Comparison of ENCODE assay signal across 1 cellular context in genomic region chr10:31619410-31620095, GRCh38.
TF ChIP-seq lines count a peak whose summit lies in the region.

No MANE protein-coding gene starts in this region.

TF ChIP-seq in HepG2, 621 proteins besides CTCF, POLR2A, EP300 and RAD21:
- TF ChIP-seq, protein P1, sequence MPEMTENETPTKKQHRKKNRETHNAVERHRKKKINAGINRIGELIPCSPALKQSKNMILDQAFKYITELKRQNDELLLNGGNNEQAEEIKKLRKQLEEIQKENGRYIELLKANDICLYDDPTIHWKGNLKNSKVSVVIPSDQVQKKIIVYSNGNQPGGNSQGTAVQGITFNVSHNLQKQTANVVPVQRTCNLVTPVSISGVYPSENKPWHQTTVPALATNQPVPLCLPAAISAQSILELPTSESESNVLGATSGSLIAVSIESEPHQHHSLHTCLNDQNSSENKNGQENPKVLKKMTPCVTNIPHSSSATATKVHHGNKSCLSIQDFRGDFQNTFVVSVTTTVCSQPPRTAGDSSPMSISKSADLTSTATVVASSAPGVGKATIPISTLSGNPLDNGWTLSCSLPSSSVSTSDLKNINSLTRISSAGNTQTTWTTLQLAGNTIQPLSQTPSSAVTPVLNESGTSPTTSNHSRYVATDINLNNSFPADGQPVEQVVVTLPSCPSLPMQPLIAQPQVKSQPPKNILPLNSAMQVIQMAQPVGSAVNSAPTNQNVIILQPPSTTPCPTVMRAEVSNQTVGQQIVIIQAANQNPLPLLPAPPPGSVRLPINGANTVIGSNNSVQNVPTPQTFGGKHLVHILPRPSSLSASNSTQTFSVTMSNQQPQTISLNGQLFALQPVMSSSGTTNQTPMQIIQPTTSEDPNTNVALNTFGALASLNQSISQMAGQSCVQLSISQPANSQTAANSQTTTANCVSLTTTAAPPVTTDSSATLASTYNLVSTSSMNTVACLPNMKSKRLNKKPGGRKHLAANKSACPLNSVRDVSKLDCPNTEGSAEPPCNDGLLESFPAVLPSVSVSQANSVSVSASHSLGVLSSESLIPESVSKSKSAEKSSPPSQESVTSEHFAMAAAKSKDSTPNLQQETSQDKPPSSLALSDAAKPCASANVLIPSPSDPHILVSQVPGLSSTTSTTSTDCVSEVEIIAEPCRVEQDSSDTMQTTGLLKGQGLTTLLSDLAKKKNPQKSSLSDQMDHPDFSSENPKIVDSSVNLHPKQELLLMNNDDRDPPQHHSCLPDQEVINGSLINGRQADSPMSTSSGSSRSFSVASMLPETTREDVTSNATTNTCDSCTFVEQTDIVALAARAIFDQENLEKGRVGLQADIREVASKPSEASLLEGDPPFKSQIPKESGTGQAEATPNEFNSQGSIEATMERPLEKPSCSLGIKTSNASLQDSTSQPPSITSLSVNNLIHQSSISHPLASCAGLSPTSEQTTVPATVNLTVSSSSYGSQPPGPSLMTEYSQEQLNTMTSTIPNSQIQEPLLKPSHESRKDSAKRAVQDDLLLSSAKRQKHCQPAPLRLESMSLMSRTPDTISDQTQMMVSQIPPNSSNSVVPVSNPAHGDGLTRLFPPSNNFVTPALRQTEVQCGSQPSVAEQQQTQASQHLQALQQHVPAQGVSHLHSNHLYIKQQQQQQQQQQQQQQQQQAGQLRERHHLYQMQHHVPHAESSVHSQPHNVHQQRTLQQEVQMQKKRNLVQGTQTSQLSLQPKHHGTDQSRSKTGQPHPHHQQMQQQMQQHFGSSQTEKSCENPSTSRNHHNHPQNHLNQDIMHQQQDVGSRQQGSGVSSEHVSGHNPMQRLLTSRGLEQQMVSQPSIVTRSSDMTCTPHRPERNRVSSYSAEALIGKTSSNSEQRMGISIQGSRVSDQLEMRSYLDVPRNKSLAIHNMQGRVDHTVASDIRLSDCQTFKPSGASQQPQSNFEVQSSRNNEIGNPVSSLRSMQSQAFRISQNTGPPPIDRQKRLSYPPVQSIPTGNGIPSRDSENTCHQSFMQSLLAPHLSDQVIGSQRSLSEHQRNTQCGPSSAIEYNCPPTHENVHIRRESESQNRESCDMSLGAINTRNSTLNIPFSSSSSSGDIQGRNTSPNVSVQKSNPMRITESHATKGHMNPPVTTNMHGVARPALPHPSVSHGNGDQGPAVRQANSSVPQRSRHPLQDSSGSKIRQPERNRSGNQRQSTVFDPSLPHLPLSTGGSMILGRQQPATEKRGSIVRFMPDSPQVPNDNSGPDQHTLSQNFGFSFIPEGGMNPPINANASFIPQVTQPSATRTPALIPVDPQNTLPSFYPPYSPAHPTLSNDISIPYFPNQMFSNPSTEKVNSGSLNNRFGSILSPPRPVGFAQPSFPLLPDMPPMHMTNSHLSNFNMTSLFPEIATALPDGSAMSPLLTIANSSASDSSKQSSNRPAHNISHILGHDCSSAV (CRISPR knock-in tag; IDR thresholded peaks at IDR 0.05; ENCODE audit: borderline replicate concordance), result no peak
- TF ChIP-seq GATA4 (IDR thresholded peaks at IDR 0.05; ENCODE audit: borderline replicate concordance, low read depth), result no peak
- TF ChIP-seq MBNL3 (CRISPR knock-in tag; conservative IDR thresholded peaks at IDR 0.05), result no peak
- TF ChIP-seq PAWR (CRISPR knock-in tag; IDR thresholded peaks at IDR 0.05; ENCODE audit: borderline replicate concordance), result no peak
- no peak for TF ChIP-seq YY1 (IDR thresholded peaks at IDR 0.05; ENCODE audit: insufficient read depth, insufficient replicate concordance, low read depth, low read length)
- no peak for TF ChIP-seq BCL6 (CRISPR knock-in tag; IDR thresholded peaks at IDR 0.05)
- TF ChIP-seq, protein P2, sequence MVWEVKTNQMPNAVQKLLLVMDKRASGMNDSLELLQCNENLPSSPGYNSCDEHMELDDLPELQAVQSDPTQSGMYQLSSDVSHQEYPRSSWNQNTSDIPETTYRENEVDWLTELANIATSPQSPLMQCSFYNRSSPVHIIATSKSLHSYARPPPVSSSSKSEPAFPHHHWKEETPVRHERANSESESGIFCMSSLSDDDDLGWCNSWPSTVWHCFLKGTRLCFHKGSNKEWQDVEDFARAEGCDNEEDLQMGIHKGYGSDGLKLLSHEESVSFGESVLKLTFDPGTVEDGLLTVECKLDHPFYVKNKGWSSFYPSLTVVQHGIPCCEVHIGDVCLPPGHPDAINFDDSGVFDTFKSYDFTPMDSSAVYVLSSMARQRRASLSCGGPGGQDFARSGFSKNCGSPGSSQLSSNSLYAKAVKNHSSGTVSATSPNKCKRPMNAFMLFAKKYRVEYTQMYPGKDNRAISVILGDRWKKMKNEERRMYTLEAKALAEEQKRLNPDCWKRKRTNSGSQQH (CRISPR knock-in tag; IDR thresholded peaks at IDR 0.05; ENCODE audit: low read depth), result no peak
- no peak for TF ChIP-seq RARA (CRISPR knock-in tag; IDR thresholded peaks at IDR 0.05)
- TF ChIP-seq ZSCAN20 (CRISPR knock-in tag; IDR thresholded peaks at IDR 0.05; ENCODE audit: borderline replicate concordance), result no peak
- TF ChIP-seq MXD4 (CRISPR knock-in tag; IDR thresholded peaks at IDR 0.05), result no peak
- no peak for TF ChIP-seq ZNF326 (CRISPR knock-in tag; IDR thresholded peaks at IDR 0.05; ENCODE audit: borderline replicate concordance)
- no peak for TF ChIP-seq SRSF9 (IDR thresholded peaks at IDR 0.05; ENCODE audit: borderline replicate concordance, insufficient read depth, low read depth, low read length, poor library complexity, severe bottlenecking)
